ENCODE assay signal across 1 cellular context in the genomic region with DNA sequence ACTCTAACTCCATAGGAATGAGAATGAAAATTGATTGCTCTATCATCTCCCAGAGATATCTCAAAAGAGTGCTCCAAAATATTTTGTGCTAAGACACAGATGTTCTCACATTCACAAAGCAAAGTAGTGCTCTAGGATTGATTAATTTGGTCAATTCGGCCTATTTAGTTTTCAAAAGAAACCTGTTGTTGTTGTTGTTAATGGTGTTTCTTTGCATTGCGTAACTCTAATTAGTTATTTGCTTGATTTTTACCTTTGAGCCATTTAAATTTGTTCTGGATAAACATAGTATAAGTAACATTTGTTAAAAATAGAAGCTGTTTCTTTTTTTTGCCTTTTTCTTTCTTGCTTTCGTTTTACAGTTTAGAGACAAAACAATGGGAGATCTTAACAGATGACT.
TF ChIP-seq lines count a peak whose summit lies in the region.

No MANE protein-coding gene starts in this region.

TF ChIP-seq in IMR-90, 13 proteins besides CTCF, POLR2A, EP300 and RAD21:
- TF ChIP-seq CEBPB (IDR thresholded peaks at IDR 0.05; ENCODE audit: low read depth, low read length) (peak; percentile 57), USF2 (IDR thresholded peaks at IDR 0.05; ENCODE audit: low read depth, low read length) (no peak)
